In genomic region chr9:33752130-33752637, GRCh38 we compare ENCODE assay signal across 1 cellular context.
TF ChIP-seq lines count a peak whose summit lies in the region.

No MANE protein-coding gene starts in this region.

TF ChIP-seq in HepG2, 621 proteins besides CTCF, POLR2A, EP300 and RAD21 (continued from another document and continues in another):
- TF ChIP-seq ZNF407 (CRISPR knock-in tag; IDR thresholded peaks at IDR 0.05; ENCODE audit: not compliant biosample characterization): no peak
- peak; percentile 57; the same call in 1 of the 2 replicates for TF ChIP-seq SOX5 (CRISPR knock-in tag; IDR thresholded peaks at IDR 0.05; ENCODE audit: borderline replicate concordance)
- TF ChIP-seq ZNF350 (CRISPR knock-in tag; IDR thresholded peaks at IDR 0.05; ENCODE audit: borderline replicate concordance, low read depth): no peak
- TF ChIP-seq ZNF326 (CRISPR knock-in tag; IDR thresholded peaks at IDR 0.05; ENCODE audit: borderline replicate concordance): no peak
- no peak for TF ChIP-seq ZNF101 (CRISPR knock-in tag; IDR thresholded peaks at IDR 0.05; ENCODE audit: borderline replicate concordance, low read depth)
- TF ChIP-seq DR1 (CRISPR knock-in tag; IDR thresholded peaks at IDR 0.05): no peak
- no peak for TF ChIP-seq ZNF230 (CRISPR knock-in tag; IDR thresholded peaks at IDR 0.05)
- TF ChIP-seq ZBTB40 (IDR thresholded peaks at IDR 0.05): no peak
- no peak for TF ChIP-seq ZBTB40 (CRISPR knock-in tag; IDR thresholded peaks at IDR 0.05)
- no peak for TF ChIP-seq HMG20B (CRISPR knock-in tag; conservative IDR thresholded peaks at IDR 0.05)
- TF ChIP-seq REPIN1 (CRISPR knock-in tag; IDR thresholded peaks at IDR 0.05; ENCODE audit: borderline replicate concordance, low read depth): no peak
- TF ChIP-seq SMARCC2 (IDR thresholded peaks at IDR 0.05): no peak
- TF ChIP-seq GLMP (CRISPR knock-in tag; IDR thresholded peaks at IDR 0.05; ENCODE audit: borderline replicate concordance): no peak
- TF ChIP-seq ZMAT5 (CRISPR knock-in tag; IDR thresholded peaks at IDR 0.05; ENCODE audit: borderline replicate concordance, low read depth): no peak
- TF ChIP-seq NCOA2 (CRISPR knock-in tag; IDR thresholded peaks at IDR 0.05): peak; percentile 31; the same call in 1 of the 2 replicates
- TF ChIP-seq ZKSCAN8 (CRISPR knock-in tag; IDR thresholded peaks at IDR 0.05; ENCODE audit: borderline replicate concordance): peak; percentile 85; the same call in 1 of the 2 replicates
- TF ChIP-seq XRCC5 (optimal IDR thresholded peaks at IDR 0.05; ENCODE audit: low read length): no peak
- no peak for TF ChIP-seq ZNF510 (CRISPR knock-in tag; IDR thresholded peaks at IDR 0.05; ENCODE audit: low read depth)
- no peak for TF ChIP-seq ZBTB3 (CRISPR knock-in tag; IDR thresholded peaks at IDR 0.05; ENCODE audit: borderline replicate concordance, low read depth)
- TF ChIP-seq TBL1XR1 (IDR thresholded peaks at IDR 0.05; ENCODE audit: borderline replicate concordance, low read length, partially characterized antibody): no peak
- TF ChIP-seq MIER2 (CRISPR knock-in tag; IDR thresholded peaks at IDR 0.05): no peak
- TF ChIP-seq KLF13 (CRISPR knock-in tag; IDR thresholded peaks at IDR 0.05): no peak
- peak; percentile 57 for TF ChIP-seq PAXIP1 (CRISPR knock-in tag; conservative IDR thresholded peaks at IDR 0.05)
- no peak for TF ChIP-seq ZNF747 (CRISPR knock-in tag; IDR thresholded peaks at IDR 0.05; ENCODE audit: borderline replicate concordance)
- TF ChIP-seq FOXP1 (IDR thresholded peaks at IDR 0.05): no peak
- TF ChIP-seq FOXP1 (CRISPR knock-in tag; IDR thresholded peaks at IDR 0.05): 0 out of 2 replicates have a peak, but pooled peaks have one; percentile 41
- no peak for TF ChIP-seq DRAP1 (CRISPR knock-in tag; IDR thresholded peaks at IDR 0.05)
- no peak for TF ChIP-seq ZC3H4 (CRISPR knock-in tag; IDR thresholded peaks at IDR 0.05; ENCODE audit: borderline replicate concordance)
- TF ChIP-seq RBFOX2 (IDR thresholded peaks at IDR 0.05; ENCODE audit: low read depth, low read length): no peak
- 0 out of 2 replicates have a peak, but pooled peaks have one; percentile 26 for TF ChIP-seq BCL6 (CRISPR knock-in tag; IDR thresholded peaks at IDR 0.05)
- peak; percentile 28; the same call in 1 of the 2 replicates for TF ChIP-seq ZBTB34 (CRISPR knock-in tag; IDR thresholded peaks at IDR 0.05)
- peak; percentile 66 for TF ChIP-seq HNF4G (IDR thresholded peaks at IDR 0.05; ENCODE audit: borderline replicate concordance, low read depth, low read length)
- no peak for TF ChIP-seq HNF4G (CRISPR knock-in tag; IDR thresholded peaks at IDR 0.05; ENCODE audit: borderline replicate concordance, low read depth)
- peak; percentile 30; the same call in 1 of the 2 replicates for TF ChIP-seq GATAD2A (CRISPR knock-in tag; IDR thresholded peaks at IDR 0.05)
- TF ChIP-seq TCF7 (IDR thresholded peaks at IDR 0.05; ENCODE audit: low read depth): peak; percentile 7; the same call in 1 of the 2 replicates
